ENCODE assay signal across 20 cellular contexts in the genomic region with DNA sequence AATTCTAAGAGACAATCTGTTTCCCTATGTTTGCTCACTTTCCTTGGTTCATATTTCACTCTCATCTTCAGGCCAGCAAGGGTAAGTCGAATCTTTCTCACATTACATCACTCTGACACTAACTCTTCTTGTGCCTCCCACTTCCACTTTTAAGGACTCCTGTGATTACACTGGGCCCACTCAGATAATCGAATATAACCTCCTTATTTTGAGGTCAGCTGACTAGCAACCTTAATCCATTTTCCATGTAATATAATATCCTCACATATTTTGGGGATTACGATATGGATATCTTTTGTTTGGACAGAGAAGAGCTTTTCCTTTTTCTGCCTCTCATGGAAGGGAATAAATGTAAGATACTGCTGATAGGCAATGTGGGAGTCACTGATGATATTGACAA.
DNase-seq lines count a peak whose midpoint lies in the region; ATAC-seq, FAIRE-seq and TF ChIP-seq lines count a peak whose summit lies in the region.
"Had no signal": no experiment of that assay in that cellular context is flagged by ENCODE, and none has a peak within 500 bp of the region (broad histone marks: within the 10 kb centered on the region; RNA-seq: fewer than 3 reads in every experiment).

No MANE protein-coding gene starts in this region.

- H4K20me1 ChIP-seq in PC-3 (ENCODE audit: low read length): no peaks in the 10 kb centered on the region

- no peaks in the 10 kb centered on the region for H3K9me2 ChIP-seq in PC-3 (replicated peaks; ENCODE audit: low read length)

- no peak for ATAC-seq in PC-3
- no peak for ATAC-seq in HG02970 (IDR thresholded peaks at IDR 0.05; ENCODE audit: low FRiP score, unreplicated experiment)
- ATAC-seq in psoas muscle: no peak
- ATAC-seq: HCT116 had no signal

- H3K9me3 ChIP-seq in PC-3 (ENCODE audit: low read length): no peaks in the 10 kb centered on the region
- H3K9me3 ChIP-seq in psoas muscle: no peaks in the 10 kb centered on the region
- H3K9me3 ChIP-seq: SJCRH30 had no signal

- no peaks in the 10 kb centered on the region for H3K79me2 ChIP-seq in PC-3 (ENCODE audit: low read length)

- intact Hi-C loops in PC-3 (cut with micrococcal nuclease) (no loop called here), psoas muscle (cut with DNase I) (no loop called here)

- H3K27ac ChIP-seq in PC-3 (ENCODE audit: low read length) (no peak overlapping the region), psoas muscle (no peak overlapping the region)
- H3K27ac ChIP-seq: KMS-11, SJCRH30 had no signal

- peak; percentile 25 for DNase-seq in NCI-H510A treated with DMSO at 0.1 percent for 48 hours (lab: John Stamatoyannopoulos, UW)
- no peak for DNase-seq in NCI-H510A (lab: John Stamatoyannopoulos, UW)
- no peak for DNase-seq in PC-3
- DNase-seq in myocyte (ENCODE audit: low read depth): peak; percentile 54
- DNase-seq in urothelium cell line (ENCODE audit: low spot score): peak; percentile 7
- DNase-seq in psoas muscle: no peak
- DNase-seq: Calu3, DMS79 treated with DMSO at 0.1 percent for 48 hours, GF-D8, NCI-H1092, NCI-H1436, NCI-H187 treated with DMSO at 0.1 percent for 48 hours, NCI-H2227 treated with DMSO at 0.1 percent for 48 hours, NCI-H774, OCI-M1 had no signal

- POLR2A ChIA-PET in PC-3 (lab: Charles Lee; ENCODE audit: unreplicated experiment): no interaction called here

- no peak for TF ChIP-seq CTCF in PC-3 (conservative IDR thresholded peaks at IDR 0.05; ENCODE audit: low read depth, low read length)
- TF ChIP-seq CTCF in psoas muscle (IDR thresholded peaks at IDR 0.05): no peak

- no peak overlapping the region for H3K4me3 ChIP-seq in PC-3 (ENCODE audit: low read length)
- H3K4me3 ChIP-seq in psoas muscle: no peak overlapping the region
- H3K4me3 ChIP-seq: SJCRH30 had no signal

- H3K4me1 ChIP-seq in PC-3 (ENCODE audit: insufficient read depth, low read length) (no peaks in the 10 kb centered on the region), psoas muscle (no peaks in the 10 kb centered on the region)

- no peak overlapping the region for H3K4me2 ChIP-seq in PC-3 (ENCODE audit: low read length)
- H3K4me2 ChIP-seq: KMS-11 had no signal

- H3K27me3 ChIP-seq in PC-3 (ENCODE audit: low read length): no peaks in the 10 kb centered on the region
- no peaks in the 10 kb centered on the region for H3K27me3 ChIP-seq in psoas muscle (ENCODE audit: insufficient read depth in 3 of 3, low read length in 2 of 3)

- 20 to 31% (median 26%) methylated on average over 3 of the region's 3 CpGs for WGBS in psoas muscle, 3 donors

- CTCF ChIA-PET in PC-3 (lab: Charles Lee): no interaction called here

- no peaks in the 10 kb centered on the region for H3F3A ChIP-seq in PC-3 (ENCODE audit: low read length, unreplicated experiment)

- H3K36me3 ChIP-seq in PC-3 (ENCODE audit: low read depth, low read length) (no peaks in the 10 kb centered on the region), psoas muscle (ENCODE audit: insufficient read depth in 1 of 2, low read depth in 1 of 2) (no peaks in the 10 kb centered on the region)
- H3K36me3 ChIP-seq: SJCRH30 had no signal

- no peak for FAIRE-seq in urothelium cell line (lab: Jason Lieb, UNC)
- FAIRE-seq: GM12892 had no signal

- H3K9ac ChIP-seq in PC-3 (ENCODE audit: low read length): no peak overlapping the region
- H3K9ac ChIP-seq: KMS-11 had no signal

- BruUV-seq in PC-3 (replicated peaks; lab: Mats Ljungman, UMichigan): no TSS peak

- peak overlapping the region; percentile 55 for H2AFZ ChIP-seq in PC-3 (ENCODE audit: low read length)

Comparison
In these comparisons a context has a peak if more than half of its experiments do, and no peak if none do; other contexts are left out.
1. DNase-seq: peak in NCI-H510A treated with DMSO at 0.1 percent for 48 hours (single experiment), myocyte (single experiment) and urothelium cell line (single experiment); none in NCI-H510A (single experiment), PC-3 (single experiment) and psoas muscle (0 of 2).